ENCODE assay signal across 28 cellular contexts in the genomic region with DNA sequence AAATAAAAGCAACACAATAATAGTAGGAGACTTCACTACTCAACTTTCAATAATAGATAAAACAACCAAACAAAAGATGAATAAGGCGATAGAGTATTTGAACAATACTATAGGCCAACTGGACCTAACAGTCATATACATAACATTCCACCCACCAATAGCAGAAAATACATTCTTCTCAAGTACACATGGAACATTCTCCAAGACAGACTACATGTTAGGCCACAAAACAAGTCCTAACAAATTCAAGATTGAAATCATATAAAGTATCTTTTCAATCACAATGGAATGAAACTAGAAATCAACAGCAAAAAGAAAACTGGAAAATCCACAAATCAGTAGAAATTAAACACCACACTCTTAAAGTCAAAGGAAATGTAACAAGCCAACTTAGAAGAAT. TPM values are rescaled to one million over a fixed set of nuclear protein-coding genes. Genes with fewer than 3 reads are reported as not detected.
A peak's percentile ranks its signal among the peaks of the same experiment; 100 is the strongest.
DNase-seq lines count a peak whose midpoint lies in the region; ATAC-seq, FAIRE-seq and TF ChIP-seq lines count a peak whose summit lies in the region.
"Had no signal": no experiment of that assay in that cellular context is flagged by ENCODE, and none has a peak within 500 bp of the region (broad histone marks: within the 10 kb centered on the region; RNA-seq: fewer than 3 reads in every experiment).

No MANE protein-coding gene starts in this region.

- H4K20me1 ChIP-seq in GM12878 (ENCODE audit: control insufficient read depth, insufficient read depth), result no peaks in the 10 kb centered on the region

- H2AK5ac ChIP-seq in neuronal stem cell (ENCODE audit: low read depth, low read length), result no peak overlapping the region

- H3K18ac ChIP-seq in neuronal stem cell (ENCODE audit: low read length), result no peak overlapping the region

- CTCF ChIA-PET in CD8-positive, alpha-beta T cell (lab: Charles Lee), result no interaction called here
- CTCF ChIA-PET in GM12878 (lab: Yijun Ruan, JAX), result no interaction called here

- H2BK12ac ChIP-seq in neuronal stem cell (ENCODE audit: low read length), result no peak overlapping the region

- 100% methylated on average over 1 of the region's 1 CpG for WGBS in GM12878 (ENCODE audit: insufficient coverage, insufficient replicate concordance, low lambda C conversion rate, missing lambda C conversion rate)
- no CpG with 5 or more reads among the region's 1 CpG for WGBS in neuronal stem cell (ENCODE audit: extremely low coverage in 2 of 2, insufficient read length in 2 of 2, insufficient replicate concordance in 1 of 2), 2 donors
- 100% methylated on average over 1 of the region's 1 CpG for WGBS in esophagus muscularis mucosa

- H3K4me1 ChIP-seq in CD8-positive, alpha-beta T cell (ENCODE audit: insufficient read depth, low read length), result peaks cover 5% of the 10 kb centered on the region
- H3K4me1 ChIP-seq in GM12878 (ENCODE audit: control insufficient read depth, insufficient read depth, low read length) (no peaks in the 10 kb centered on the region), neuronal stem cell (ENCODE audit: control insufficient read depth in 2 of 2, insufficient read depth in 1 of 2, low read depth in 1 of 2, low read length in 2 of 2) (no peaks in the 10 kb centered on the region), esophagus muscularis mucosa (peaks cover 0 to 7% (median 2%) of the 10 kb centered on the region in 4 donors)
- H3K4me1 ChIP-seq: colonic mucosa, right lobe of liver, tibial artery had no signal

- peaks cover 30% of the 10 kb centered on the region for H3K36me3 ChIP-seq in CD8-positive, alpha-beta T cell (ENCODE audit: insufficient read depth, low read length)
- H3K36me3 ChIP-seq in GM12878 (ENCODE audit: control insufficient read depth in 2 of 2, insufficient read depth in 2 of 2, low read length in 1 of 2) (peaks cover 6 to 12% of the 10 kb centered on the region in 2 experiments; a peak in 3 of 4 replicates), neuronal stem cell (replicated peaks in 1 of 2; ENCODE audit: control insufficient read depth in 2 of 2, insufficient read depth in 2 of 2, low read length in 2 of 2) (peaks cover 23 to 82% of the 10 kb centered on the region in 2 donors), esophagus muscularis mucosa (peaks cover 23 to 83% (median 73%) of the 10 kb centered on the region in 4 donors)
- H3K36me3 ChIP-seq: colonic mucosa had no signal

- no peaks in the 10 kb centered on the region for H3K79me2 ChIP-seq in GM12878 (ENCODE audit: control insufficient read depth, insufficient read depth, low read length)

- peaks cover 4% of the 10 kb centered on the region for H3K4me1 Mint-ChIP-seq in T-helper 2 cell treated with Interferon-gamma antibody and Interleukin-4, amounts not matched to agents 5 μg/mL and 100 μg/mL, for 36 hours (ENCODE audit: low read depth)
- peaks cover 15% of the 10 kb centered on the region for H3K4me1 Mint-ChIP-seq in CD8-positive, alpha-beta T cell (ENCODE audit: low read depth)
- peaks cover 10 to 23% (median 16%) of the 10 kb centered on the region in 4 donors for H3K4me1 Mint-ChIP-seq in naive thymus-derived CD8-positive, alpha-beta T cell
- H3K4me1 Mint-ChIP-seq: neural crest cell had no signal

- SMC1A ChIA-PET in GM12878 (lab: Charles Lee; ENCODE audit: uncharacterized antibody, unreplicated experiment), result no interaction called here

- RAD21 ChIA-PET in GM12878 (lab: Charles Lee; ENCODE audit: unreplicated experiment), result interaction anchor here (1.2 kb wide), 1 partner anchor 172 kb away, joined by 3 read pairs; no protein-coding TSS in a partner anchor

- no peak overlapping the region for H3K4me2 ChIP-seq in GM12878 (ENCODE audit: control insufficient read depth, insufficient read depth)
- no peak overlapping the region for H3K4me2 ChIP-seq in neuronal stem cell (ENCODE audit: insufficient read depth, low read length, poor library complexity, severe bottlenecking)

- no peak overlapping the region for H4K8ac ChIP-seq in neuronal stem cell (ENCODE audit: low read depth, low read length)

- no peaks in the 10 kb centered on the region for H3K9me3 ChIP-seq in CD8-positive, alpha-beta T cell (ENCODE audit: low read length)
- H3K9me3 ChIP-seq in GM12878 (replicated peaks; ENCODE audit: control insufficient read depth, insufficient read depth, low read length) (no peaks in the 10 kb centered on the region), neuronal stem cell (replicated peaks in 1 of 2; ENCODE audit: control insufficient read depth in 2 of 2, insufficient read depth in 1 of 2, low read depth in 1 of 2, low read length in 2 of 2) (peaks cover 0 to 2% of the 10 kb centered on the region in 2 donors), esophagus muscularis mucosa (no peaks in the 10 kb centered on the region)
- H3K9me3 ChIP-seq: colonic mucosa, right lobe of liver, stomach, tibial artery had no signal

- no peak overlapping the region for H3K14ac ChIP-seq in neuronal stem cell (ENCODE audit: low read length)

- intact Hi-C loops in CD8-positive, alpha-beta T cell (cut with DNase I, micrococcal nuclease), result no loop called here
- intact Hi-C loops in GM12878 (cut with micrococcal nuclease; ENCODE audit: unreplicated experiment), result no loop called here
- intact Hi-C loops in esophagus muscularis mucosa (cut with DNase I), result no loop called here

- ATAC-seq in CD8-positive, alpha-beta T cell, result no peak
- ATAC-seq in GM12878, result no peak
- ATAC-seq in naive thymus-derived CD8-positive, alpha-beta T cell, result no peak
- ATAC-seq: effector memory CD8-positive, alpha-beta T cell; right lobe of liver; Right ventricle myocardium inferior had no signal

- peaks cover 1% of the 10 kb centered on the region for H3K79me1 ChIP-seq in neuronal stem cell (ENCODE audit: low read depth, low read length)

- no peaks in the 10 kb centered on the region for H3K27me3 Mint-ChIP-seq in T-helper 2 cell treated with Interferon-gamma antibody and Interleukin-4, amounts not matched to agents 5 μg/mL and 100 μg/mL, for 36 hours (ENCODE audit: low read depth)
- no peaks in the 10 kb centered on the region for H3K27me3 Mint-ChIP-seq in CD8-positive, alpha-beta T cell (ENCODE audit: low read depth)
- H3K27me3 Mint-ChIP-seq in naive thymus-derived CD8-positive, alpha-beta T cell, result no peaks in the 10 kb centered on the region
- H3K27me3 Mint-ChIP-seq: CD4-positive, CD25-positive, alpha-beta regulatory T cell; effector memory CD8-positive, alpha-beta T cell had no signal

- no peak overlapping the region for H4K91ac ChIP-seq in neuronal stem cell (ENCODE audit: low read depth, low read length, poor library complexity)

- H3K27me3 ChIP-seq in CD8-positive, alpha-beta T cell (ENCODE audit: insufficient read depth, low read length), result no peaks in the 10 kb centered on the region
- no peaks in the 10 kb centered on the region for H3K27me3 ChIP-seq in GM12878 (replicated peaks in 1 of 2; ENCODE audit: control insufficient read depth in 2 of 2, insufficient read depth in 2 of 2, low read length in 1 of 2)
- H3K27me3 ChIP-seq in neuronal stem cell (ENCODE audit: control insufficient read depth in 3 of 3, insufficient read depth in 3 of 3, low read depth in 1 of 3, low read length in 3 of 3), result no peaks in the 10 kb centered on the region
- no peaks in the 10 kb centered on the region for H3K27me3 ChIP-seq in esophagus muscularis mucosa
- H3K27me3 ChIP-seq: colonic mucosa, right lobe of liver, stomach, tibial artery had no signal

- no peak for FAIRE-seq in GM12878 (lab: Jason Lieb, UNC)

- POLR2A ChIA-PET in CD8-positive, alpha-beta T cell (lab: Charles Lee), result no interaction called here
- POLR2A ChIA-PET in GM12878 (lab: Charles Lee), result no interaction called here
- POLR2A ChIA-PET in naive thymus-derived CD8-positive, alpha-beta T cell (lab: Charles Lee), result no interaction called here

- H3K36me3 Mint-ChIP-seq in T-helper 2 cell treated with Interferon-gamma antibody and Interleukin-4, amounts not matched to agents 5 μg/mL and 100 μg/mL, for 36 hours (ENCODE audit: low read depth), result peaks cover 47% of the 10 kb centered on the region
- peaks cover 60% of the 10 kb centered on the region for H3K36me3 Mint-ChIP-seq in CD8-positive, alpha-beta T cell
- peaks cover 4 to 87% (median 17%) of the 10 kb centered on the region in 3 donors for H3K36me3 Mint-ChIP-seq in naive thymus-derived CD8-positive, alpha-beta T cell

- H3K9ac ChIP-seq in GM12878 (ENCODE audit: control insufficient read depth, insufficient read depth, low read length), result no peak overlapping the region
- H3K9ac ChIP-seq in neuronal stem cell (ENCODE audit: low read depth, low read length, poor library complexity), result no peak overlapping the region

- H3K4me3 ChIP-seq in CD8-positive, alpha-beta T cell (ENCODE audit: low read depth, low read length), result no peak overlapping the region
- H3K4me3 ChIP-seq in GM12878 (no peak overlapping the region), neuronal stem cell (ENCODE audit: low read length in 2 of 2) (no peak overlapping the region), esophagus muscularis mucosa (no peak overlapping the region)
- H3K4me3 ChIP-seq: colonic mucosa, right lobe of liver, stomach, tibial artery had no signal

- H3K27ac Mint-ChIP-seq in T-helper 2 cell treated with Interferon-gamma antibody and Interleukin-4, amounts not matched to agents 5 μg/mL and 100 μg/mL, for 36 hours, result peak overlapping the region; percentile 27
- H3K27ac Mint-ChIP-seq in CD8-positive, alpha-beta T cell, result peak overlapping the region; percentile 19
- H3K27ac Mint-ChIP-seq in naive thymus-derived CD8-positive, alpha-beta T cell, result peak overlapping the region; percentile 29 to 86 (median 64)

- H2AFZ ChIP-seq in GM12878 (ENCODE audit: control insufficient read depth, low read depth, low read length) (no peak overlapping the region), neuronal stem cell (ENCODE audit: low read length) (no peak overlapping the region)

- in situ Hi-C loops in GM12878 (cut with MboI), result no loop called here

- no peak for TF ChIP-seq RAD21 in GM12878 (IDR thresholded peaks at IDR 0.05; ENCODE audit: insufficient read depth, low read depth, low read length)

- H3K27ac ChIP-seq in CD8-positive, alpha-beta T cell (ENCODE audit: low read depth, low read length), result no peak overlapping the region
- no peak overlapping the region for H3K27ac ChIP-seq in GM12878 (ENCODE audit: control insufficient read depth, insufficient read depth)
- H3K27ac ChIP-seq in neuronal stem cell (replicated peaks; ENCODE audit: low read length), result no peak overlapping the region
- H3K27ac ChIP-seq in esophagus muscularis mucosa (replicated peaks in 1 of 4), result no peak overlapping the region
- H3K27ac ChIP-seq: colonic mucosa, right lobe of liver, stomach, tibial artery had no signal

- H2BK120ac ChIP-seq in neuronal stem cell (ENCODE audit: low read depth, low read length), result no peak overlapping the region

- TF ChIP-seq CTCF in CD8-positive, alpha-beta T cell (IDR thresholded peaks at IDR 0.05), result no peak
- no peak for TF ChIP-seq CTCF in GM12878 (IDR thresholded peaks at IDR 0.05 in 2 of 3, conservative IDR thresholded peaks at IDR 0.05 in 1 of 3; ENCODE audit: control insufficient read depth in 2 of 3, extremely low read depth in 1 of 3, insufficient read depth in 1 of 3, low read depth in 3 of 3, low read length in 3 of 3)
- TF ChIP-seq CTCF in esophagus muscularis mucosa (IDR thresholded peaks at IDR 0.05), result no peak

- TF ChIP-seq POLR2A in GM12878 (IDR thresholded peaks at IDR 0.05; ENCODE audit: low read depth, low read length) (no peak), esophagus muscularis mucosa (IDR thresholded peaks at IDR 0.05; ENCODE audit: low read depth) (no peak)

- no peak overlapping the region for H3K4me3 Mint-ChIP-seq in T-helper 2 cell treated with Interferon-gamma antibody and Interleukin-4, amounts not matched to agents 5 μg/mL and 100 μg/mL, for 36 hours
- no peak overlapping the region for H3K4me3 Mint-ChIP-seq in CD8-positive, alpha-beta T cell
- H3K4me3 Mint-ChIP-seq in naive thymus-derived CD8-positive, alpha-beta T cell, result no peak overlapping the region
- H3K4me3 Mint-ChIP-seq: CD4-positive, CD25-positive, alpha-beta regulatory T cell; effector memory CD8-positive, alpha-beta T cell; neural crest cell had no signal

- DNase-seq in T-helper 2 cell treated with Interferon-gamma antibody and Interleukin-4, amounts not matched to agents 5 μg/mL and 100 μg/mL, for 36 hours (ENCODE audit: low spot score), result no peak
- no peak for DNase-seq in T-helper 2 cell
- no peak for DNase-seq in CD8-positive, alpha-beta T cell
- DNase-seq in GM12878 (ENCODE audit: low read depth, low spot score), result no peak
- DNase-seq in naive thymus-derived CD8-positive, alpha-beta T cell, result no peak
- no peak for DNase-seq in KG1 (lab: John Stamatoyannopoulos, UW)
- no peak for DNase-seq in neuronal stem cell (ENCODE audit: low spot score)
- no peak for DNase-seq in esophagus muscularis mucosa (ENCODE audit: extremely low spot score)
- DNase-seq: 8988T; activated CD8-positive, alpha-beta memory T cell treated with anti-CD3 and anti-CD28 coated beads for 24 hours; amniotic stem cell; CD4-positive, CD25-positive, alpha-beta regulatory T cell; colonic mucosa; DMS 273 treated with DMSO at 0.1 percent for 48 hours; effector memory CD8-positive, alpha-beta T cell; HCEC 1CT; islet precursor cell; NCI-H1417; NCI-H446; NCI-H82; posterior cingulate gyrus; right lobe of liver; stimulated activated CD4-positive, alpha-beta T cell treated with anti-CD3 and anti-CD28 coated beads, Interleukin-12 subunit alpha, Interleukin-12 subunit beta, amount 100 ng/mL, for 4 hours; stimulated activated CD4-positive, alpha-beta T cell treated with anti-CD3 and anti-CD28 coated beads, Interleukin-4, amount 100 ng/mL, for 24 hours; stomach; tibial artery had no signal

- no peaks in the 10 kb centered on the region for H3K9me3 Mint-ChIP-seq in T-helper 2 cell treated with Interferon-gamma antibody and Interleukin-4, amounts not matched to agents 5 μg/mL and 100 μg/mL, for 36 hours
- no peaks in the 10 kb centered on the region for H3K9me3 Mint-ChIP-seq in CD8-positive, alpha-beta T cell
- no peaks in the 10 kb centered on the region for H3K9me3 Mint-ChIP-seq in naive thymus-derived CD8-positive, alpha-beta T cell
- H3K9me3 Mint-ChIP-seq: CD4-positive, CD25-positive, alpha-beta regulatory T cell; effector memory CD8-positive, alpha-beta T cell; neural crest cell had no signal

- no peak overlapping the region for H3K4ac ChIP-seq in neuronal stem cell (ENCODE audit: low read length)

- no peak overlapping the region for H2BK5ac ChIP-seq in neuronal stem cell (ENCODE audit: low read length)

- TSS peak; percentile 10 for BruUV-seq in GM12878 (replicated peaks; lab: Mats Ljungman, UMichigan)

- no peak overlapping the region for H2BK15ac ChIP-seq in neuronal stem cell (ENCODE audit: low read length)

- TF ChIP-seq EP300 in GM12878 (IDR thresholded peaks at IDR 0.05; ENCODE audit: borderline replicate concordance in 1 of 2, control insufficient read depth in 1 of 2, low read depth in 2 of 2, low read length in 2 of 2) (no peak), esophagus muscularis mucosa (IDR thresholded peaks at IDR 0.05) (no peak)

- no peak overlapping the region for H3K23ac ChIP-seq in neuronal stem cell (ENCODE audit: low read depth, low read length, poor library complexity)

RNA-seq across cellular contexts. Expression of a gene that starts 28.8 kb away (rescaled TPM):
- total RNA-seq in CD8-positive, alpha-beta T cell, result 1 to 10 TPM; 8.1 to 9.6 TPM
- 80.3 and 81.5 TPM in 2 replicates for total RNA-seq in GM12878 (2013; cell fraction: nucleolus; rRNA removed)
- 10.2 and 10.7 TPM in 2 replicates for total RNA-seq in GM12878 (2014; rRNA removed)
- total RNA-seq in GM12878 (2014; rRNA removed; fragmentation: Illumina TruSeq; extraction: Trizol), result 9.3 and 11.4 TPM in 2 replicates
- 6.5 and 6.6 TPM in 2 replicates for total RNA-seq in GM12878 (2021)
- polyA plus RNA-seq in GM12878 (2011; ENCODE audit: low read depth), result 4.4 TPM
- polyA plus RNA-seq in GM12878 (2011; rRNA removed), result 13.1 and 15.7 TPM in 2 replicates
- polyA plus RNA-seq in GM12878 (2011; cell fraction: cytosol; rRNA removed), result 10.6 and 16.5 TPM in 2 replicates
- polyA plus RNA-seq in GM12878 (2011; cell fraction: nucleus; rRNA removed), result 52.6 and 66.0 TPM in 2 replicates
- 4.0 and 8.3 TPM in 2 replicates for polyA plus RNA-seq in GM12878 (2012)
- polyA plus RNA-seq in GM12878 (2014; fragmentation: Illumina TruSeq; extraction: Trizol), result 5.9 and 8.5 TPM in 2 replicates
- polyA plus RNA-seq in GM12878 (2014; fragmentation: Nextera tagmentation; extraction: Ambion mirVana), result 1 to 10 TPM; 2.0 to 2.9 TPM
- polyA plus RNA-seq in GM12878 (2014; rRNA removed), result 11.2 and 11.3 TPM in 2 replicates
- polyA plus RNA-seq in GM12878 (2016; fragmentation: Nextera tagmentation; extraction: Ambion mirVana), result 1 to 10 TPM; 7.7 to 9.7 TPM
- 19.2 and 29.6 TPM in 2 replicates for polyA minus RNA-seq in GM12878 (2011; rRNA and poly(A)+ RNA removed)
- 6.3 and 9.3 TPM in 2 replicates for polyA minus RNA-seq in GM12878 (2011; cell fraction: cytosol; rRNA and poly(A)+ RNA removed)
- 16.3 and 21.0 TPM in 2 replicates for polyA minus RNA-seq in GM12878 (2011; cell fraction: nucleus; rRNA and poly(A)+ RNA removed)
- total RNA-seq in naive thymus-derived CD8-positive, alpha-beta T cell, result 10 to 100 TPM; 28.9 to 30.0 TPM
- 1 to 10 TPM; 2.1 to 4.9 (median 3.4) TPM for polyA plus RNA-seq in naive thymus-derived CD8-positive, alpha-beta T cell
- 12.7 TPM for polyA plus RNA-seq in neuronal stem cell (2013, experiment 1 of 2)
- polyA plus RNA-seq in neuronal stem cell (2013, experiment 2 of 2), result 14.3 TPM
- total RNA-seq in esophagus muscularis mucosa, result 10 to 100 TPM in 3 of 4 donors, 1 to 10 TPM in 1; 6.6 to 18.8 (median 11.6) TPM
